ENCODE assay signal across 28 cellular contexts in genomic region chr13:101346161-101346560, GRCh38.
"Had no signal": no experiment of that assay in that cellular context is flagged by ENCODE, and none has a peak within 500 bp of the region (broad histone marks: within the 10 kb centered on the region; RNA-seq: fewer than 3 reads in every experiment).

No MANE protein-coding gene starts in this region.

- H3K27ac Mint-ChIP-seq: naive thymus-derived CD4-positive, alpha-beta T cell; nephron progenitor cell; stimulated activated naive B cell treated with anti-CD40 and anti-IgM and Interleukin-4, amounts not matched to agents 10 μg/mL and 1 μg/mL and 100 μg/mL, for 72 hours; stimulated activated naive CD8-positive, alpha-beta T cell treated with anti-CD3 and anti-CD28 coated beads, Interleukin-15, Interleukin-2, amounts not matched to agents 100 ng/mL and 50 ng/mL, for 24 hours had no signal

- H3K4me3 ChIP-seq: colonic mucosa, esophagus muscularis mucosa, heart right ventricle, left lung, ovary, psoas muscle, sigmoid colon, skin epidermis, thoracic aorta, tibial nerve, upper lobe of left lung had no signal

- H3K36me3 Mint-ChIP-seq: naive thymus-derived CD4-positive, alpha-beta T cell; stimulated activated naive B cell treated with anti-CD40 and anti-IgM and Interleukin-4, amounts not matched to agents 10 μg/mL and 1 μg/mL and 100 μg/mL, for 72 hours had no signal

- DNase-seq: colonic mucosa; dermis blood vessel endothelial cell; effector memory CD4-positive, alpha-beta T cell; foreskin melanocyte; glutamatergic neuron; heart right ventricle; hippocampal formation; left cardiac atrium; left lung; mesenchymal stem cell; midbrain; naive thymus-derived CD4-positive, alpha-beta T cell; nephron progenitor cell; nucleus accumbens; ovary; posterior cingulate gyrus; psoas muscle; right cardiac atrium; sigmoid colon; stimulated activated CD4-positive, alpha-beta T cell treated with anti-CD3 and anti-CD28 coated beads, Interleukin-15, amount 100 ng/mL, for 24 hours; stimulated activated CD4-positive, alpha-beta T cell treated with anti-CD3 and anti-CD28 coated beads, Interleukin-2, amount 100 ng/mL, for 48 hours; stimulated activated naive B cell treated with anti-CD40 and anti-IgM and Interleukin-4, amounts not matched to agents 10 μg/mL and 1 μg/mL and 100 μg/mL, for 72 hours; upper lobe of left lung had no signal

- H3K4me1 Mint-ChIP-seq: naive thymus-derived CD4-positive, alpha-beta T cell; nephron progenitor cell; stimulated activated naive B cell treated with anti-CD40 and anti-IgM and Interleukin-4, amounts not matched to agents 10 μg/mL and 1 μg/mL and 100 μg/mL, for 72 hours had no signal

- H3K4me3 Mint-ChIP-seq: naive thymus-derived CD4-positive, alpha-beta T cell; nephron progenitor cell; stimulated activated naive B cell treated with anti-CD40 and anti-IgM and Interleukin-4, amounts not matched to agents 10 μg/mL and 1 μg/mL and 100 μg/mL, for 72 hours; stimulated activated naive CD8-positive, alpha-beta T cell treated with anti-CD3 and anti-CD28 coated beads, Interleukin-15, Interleukin-2, amounts not matched to agents 100 ng/mL and 50 ng/mL, for 24 hours had no signal

- H3K27me3 Mint-ChIP-seq: stimulated activated naive B cell treated with anti-CD40 and anti-IgM and Interleukin-4, amounts not matched to agents 10 μg/mL and 1 μg/mL and 100 μg/mL, for 72 hours; stimulated activated naive CD8-positive, alpha-beta T cell treated with anti-CD3 and anti-CD28 coated beads, Interleukin-15, Interleukin-2, amounts not matched to agents 100 ng/mL and 50 ng/mL, for 24 hours had no signal

- ATAC-seq: heart right ventricle; left cardiac atrium; left lung; naive thymus-derived CD4-positive, alpha-beta T cell; psoas muscle; right cardiac atrium; stimulated activated naive B cell treated with anti-CD40 and anti-IgM and Interleukin-4, amounts not matched to agents 10 μg/mL and 1 μg/mL and 100 μg/mL, for 72 hours had no signal

- H3K9me3 Mint-ChIP-seq: nephron progenitor cell; stimulated activated naive B cell treated with anti-CD40 and anti-IgM and Interleukin-4, amounts not matched to agents 10 μg/mL and 1 μg/mL and 100 μg/mL, for 72 hours; stimulated activated naive CD8-positive, alpha-beta T cell treated with anti-CD3 and anti-CD28 coated beads, Interleukin-15, Interleukin-2, amounts not matched to agents 100 ng/mL and 50 ng/mL, for 24 hours had no signal
